Comparison of ENCODE assay signal across 18 cellular contexts in genomic region chr19:1755467-1756155, GRCh38. TPM values are rescaled to one million over a fixed set of nuclear protein-coding genes. Genes with fewer than 3 reads are reported as not detected.
DNase-seq lines count a peak whose midpoint lies in the region; ATAC-seq and TF ChIP-seq lines count a peak whose summit lies in the region.
"Had no signal": no experiment of that assay in that cellular context is flagged by ENCODE, and none has a peak within 500 bp of the region (broad histone marks: within the 10 kb centered on the region; RNA-seq: fewer than 3 reads in every experiment).

No MANE protein-coding gene starts in this region.

- TF ChIP-seq CTCF in MCF 10A (IDR thresholded peaks at IDR 0.05; ENCODE audit: unreplicated experiment) (no peak), breast epithelium (IDR thresholded peaks at IDR 0.05) (no peak), PC-9 (conservative IDR thresholded peaks at IDR 0.05) (no peak)

- BruUV-seq in MCF 10A (replicated peaks; lab: Mats Ljungman, UMichigan) (no TSS peak), PC-9 (replicated peaks; lab: Mats Ljungman, UMichigan) (no TSS peak)

- no peak overlapping the region for H2AFZ ChIP-seq in PC-9

- intact Hi-C loops in MCF 10A (cut with micrococcal nuclease) (no loop called here), breast epithelium (cut with DNase I; ENCODE audit: low total_unique reads) (loop anchor here (10.0 kb wide), 1 partner anchor 81 kb away; no protein-coding TSS in a partner anchor), PC-9 (cut with micrococcal nuclease; ENCODE audit: unreplicated experiment) (no loop called here)

- H3K27ac ChIP-seq in breast epithelium (no peak overlapping the region), PC-9 (no peak overlapping the region)
- H3K27ac ChIP-seq: C4-2B, Peyer's patch, sigmoid colon, thoracic aorta had no signal

- peak overlapping the region; percentile 58 for H3K4me3 Mint-ChIP-seq in MCF 10A (ENCODE audit: unreplicated experiment)
- peak overlapping the region; percentile 51 for H3K4me3 Mint-ChIP-seq in stimulated activated memory B cell treated with anti-CD40 and anti-IgM and Interleukin-4, amounts not matched to agents 10 μg/mL and 1 μg/mL and 100 μg/mL, for 72 hours

- peaks cover 0 to 5% of the 10 kb centered on the region in 2 donors for H3K4me1 ChIP-seq in breast epithelium
- H3K4me1 ChIP-seq in PC-9 (replicated peaks; ENCODE audit: insufficient read depth) = no peaks in the 10 kb centered on the region; the same call in 1 of the 2 replicates
- no peaks in the 10 kb centered on the region for H3K4me1 ChIP-seq in iPS-15b (ENCODE audit: control insufficient read depth, insufficient read depth, low read length)

- H3K9ac ChIP-seq in iPS-15b (ENCODE audit: low read depth, low read length) = no peak overlapping the region

- TF ChIP-seq POLR2A in breast epithelium (IDR thresholded peaks at IDR 0.05) = no peak

- H3K4me3 ChIP-seq in breast epithelium (no peak overlapping the region), PC-9 (peak overlapping the region; percentile 47; the same call in 1 of the 2 replicates), iPS-15b (ENCODE audit: low read depth, low read length) (peak overlapping the region; percentile 18)
- H3K4me3 ChIP-seq: MG63, Peyer's patch, sigmoid colon, thoracic aorta had no signal

- DNase-seq in MCF 10A (ENCODE audit: unreplicated experiment) (no peak), breast epithelium (ENCODE audit: low spot score in 2 of 2) (no peak), PC-9 (no peak), NCI-H2171 treated with DMSO at 0.1 percent for 48 hours (lab: John Stamatoyannopoulos, UW) (no peak)
- DNase-seq: amniotic stem cell, MG63, NCI-H187, NCI-H524, occipital lobe, Peyer's patch, sigmoid colon had no signal

- no peaks in the 10 kb centered on the region for H3F3A ChIP-seq in PC-9 (ENCODE audit: insufficient read depth, low read depth)

- no peaks in the 10 kb centered on the region for H3K9me3 Mint-ChIP-seq in MCF 10A (ENCODE audit: unreplicated experiment)
- H3K9me3 Mint-ChIP-seq in stimulated activated memory B cell treated with anti-CD40 and anti-IgM and Interleukin-4, amounts not matched to agents 10 μg/mL and 1 μg/mL and 100 μg/mL, for 72 hours = no peaks in the 10 kb centered on the region

- peaks cover 56% of the 10 kb centered on the region for H3K27me3 Mint-ChIP-seq in MCF 10A (ENCODE audit: insufficient read depth, unreplicated experiment)
- peaks cover 84% of the 10 kb centered on the region for H3K27me3 Mint-ChIP-seq in stimulated activated memory B cell treated with anti-CD40 and anti-IgM and Interleukin-4, amounts not matched to agents 10 μg/mL and 1 μg/mL and 100 μg/mL, for 72 hours

- H4K20me1 ChIP-seq in PC-9 (ENCODE audit: insufficient read depth) = no peaks in the 10 kb centered on the region

- H3K4me1 Mint-ChIP-seq in MCF 10A (ENCODE audit: insufficient read depth, unreplicated experiment) = peaks cover 6% of the 10 kb centered on the region
- H3K4me1 Mint-ChIP-seq in stimulated activated memory B cell treated with anti-CD40 and anti-IgM and Interleukin-4, amounts not matched to agents 10 μg/mL and 1 μg/mL and 100 μg/mL, for 72 hours = peaks cover 45% of the 10 kb centered on the region

- no peak for ATAC-seq in stimulated activated memory B cell treated with anti-CD40 and anti-IgM and Interleukin-4, amounts not matched to agents 10 μg/mL and 1 μg/mL and 100 μg/mL, for 72 hours
- ATAC-seq in HG03439 (IDR thresholded peaks at IDR 0.05; ENCODE audit: unreplicated experiment) (no peak), GM21786 (IDR thresholded peaks at IDR 0.05; ENCODE audit: unreplicated experiment) (no peak)

- POLR2A ChIA-PET in MCF 10A (lab: Yijun Ruan, JAX) = no interaction called here
- POLR2A ChIA-PET in PC-9 (lab: Charles Lee; ENCODE audit: unreplicated experiment) = no interaction called here

- H3K79me2 ChIP-seq in PC-9 (ENCODE audit: low read depth) = no peaks in the 10 kb centered on the region

- H3K9me2 ChIP-seq in PC-9 (ENCODE audit: insufficient read depth) = no peaks in the 10 kb centered on the region

- H3K36me3 ChIP-seq in breast epithelium (no peaks in the 10 kb centered on the region), PC-9 (ENCODE audit: low read depth) (no peaks in the 10 kb centered on the region), iPS-15b (ENCODE audit: control insufficient read depth, insufficient read depth, low read length) (no peaks in the 10 kb centered on the region)
- H3K36me3 ChIP-seq: MG63, Peyer's patch, sigmoid colon, thoracic aorta had no signal

- H3K4me2 ChIP-seq in PC-9 = peak overlapping the region; percentile 66

- CTCF ChIA-PET in MCF 10A (lab: Yijun Ruan, JAX) = no interaction called here
- CTCF ChIA-PET in PC-9 (lab: Charles Lee) = no interaction called here

- no peak overlapping the region for H3K27ac Mint-ChIP-seq in MCF 10A (ENCODE audit: low read depth, unreplicated experiment)
- no peak overlapping the region for H3K27ac Mint-ChIP-seq in stimulated activated memory B cell treated with anti-CD40 and anti-IgM and Interleukin-4, amounts not matched to agents 10 μg/mL and 1 μg/mL and 100 μg/mL, for 72 hours

- peaks cover 17 to 88% of the 10 kb centered on the region in 2 donors for H3K27me3 ChIP-seq in breast epithelium
- peaks cover 3% of the 10 kb centered on the region; the same call in 1 of the 2 replicates for H3K27me3 ChIP-seq in PC-9 (ENCODE audit: insufficient read depth, low read depth)
- H3K27me3 ChIP-seq in iPS-15b (ENCODE audit: control insufficient read depth, insufficient read depth, low read length) = peaks cover 88% of the 10 kb centered on the region

- H3K9me3 ChIP-seq in breast epithelium (no peaks in the 10 kb centered on the region), PC-9 (ENCODE audit: insufficient read depth, low read depth) (no peaks in the 10 kb centered on the region), iPS-15b (ENCODE audit: control insufficient read depth, insufficient read depth, low read length) (no peaks in the 10 kb centered on the region)
- H3K9me3 ChIP-seq: MG63, Peyer's patch, sigmoid colon, thoracic aorta had no signal

- no peaks in the 10 kb centered on the region for H3K36me3 Mint-ChIP-seq in MCF 10A (ENCODE audit: insufficient read depth, unreplicated experiment)
- no peaks in the 10 kb centered on the region for H3K36me3 Mint-ChIP-seq in stimulated activated memory B cell treated with anti-CD40 and anti-IgM and Interleukin-4, amounts not matched to agents 10 μg/mL and 1 μg/mL and 100 μg/mL, for 72 hours

RNA-seq across cellular contexts. Expression of gene ONECUT3, which starts 2.3 kb away (rescaled TPM):
- total RNA-seq in MCF 10A (2022) (0.02 TPM in 1 of 2 replicates, not detected in the other), breast epithelium (not detected), PC-9 (2021) (0.05 TPM in 1 of 2 replicates, not detected in the other)
- total RNA-seq: lung microvascular endothelial cell, occipital lobe, sigmoid colon had no signal

RNA-seq across cellular contexts. Expression of gene ATP8B3, which starts 56.5 kb away (rescaled TPM):
- 5.6 and 9.3 TPM in 2 replicates for total RNA-seq in MCF 10A (2022)
- total RNA-seq in breast epithelium = 1 to 10 TPM in 2 of 3 donors, under 1 TPM in 1; 0.66 to 1.4 (median 1.0) TPM
- total RNA-seq in PC-9 (2021) = 8.3 and 9.0 TPM in 2 replicates

Comparison
In these comparisons a context has a peak if more than half of its experiments do, and no peak if none do; other contexts are left out.
1. H3K4me3 ChIP-seq: peak in PC-9 (single experiment) and iPS-15b (single experiment); none in breast epithelium (0 of 3).